8 cellular contexts compared by ENCODE assay signal in the genomic region with DNA sequence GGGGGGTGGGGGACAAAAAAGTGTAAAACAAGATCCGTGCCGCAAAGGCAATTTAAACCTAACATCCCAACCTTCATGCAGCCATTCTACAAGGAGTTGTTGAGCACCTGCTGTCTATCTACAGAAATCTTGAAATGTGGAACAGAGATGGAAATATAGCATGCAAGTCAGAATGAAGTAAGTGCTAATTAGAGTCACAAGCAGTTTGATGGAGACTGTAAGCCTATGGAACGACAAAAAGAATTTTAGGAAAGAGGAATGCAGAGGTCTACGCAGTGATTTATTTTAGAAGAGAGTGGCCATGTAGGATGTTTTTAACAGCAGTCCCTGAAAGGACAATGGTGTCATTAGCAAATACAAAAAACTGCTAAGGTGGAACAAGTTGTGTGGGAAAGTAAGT. TPM values are rescaled to one million over a fixed set of nuclear protein-coding genes. Genes with fewer than 3 reads are reported as not detected.
A peak's percentile ranks its signal among the peaks of the same experiment; 100 is the strongest.
DNase-seq lines count a peak whose midpoint lies in the region; ATAC-seq lines count a peak whose summit lies in the region.

No MANE protein-coding gene starts in this region.

- H3K4me3 ChIP-seq in thymus (ENCODE audit: low read length) = peak overlapping the region; percentile 61

- H3K27ac ChIP-seq in thymus (ENCODE audit: low read depth) = no peak overlapping the region

- no peaks in the 10 kb centered on the region for H3K27me3 ChIP-seq in thymus (ENCODE audit: control insufficient read depth, insufficient read depth)

- CTCF ChIA-PET in activated CD8-positive, alpha-beta memory T cell treated with anti-CD3 and anti-CD28 coated beads, Interleukin-2, amount 10 ng/mL, durations not matched to agents 7 days and 5 days (lab: Charles Lee) = interaction anchor here (0.6 to 0.7 kb wide), 3 partner anchors 15 to 309 kb away, joined by 3 read pairs; a partner anchor contains a TSS

- no peaks in the 10 kb centered on the region for H3K36me3 ChIP-seq in thymus (ENCODE audit: control insufficient read depth, insufficient read depth)

- peaks cover 12% of the 10 kb centered on the region for H3K4me1 Mint-ChIP-seq in activated CD8-positive, alpha-beta memory T cell treated with anti-CD3 and anti-CD28 coated beads, Interleukin-2, amount 10 ng/mL, durations not matched to agents 7 days and 5 days
- H3K4me1 Mint-ChIP-seq in activated naive CD8-positive, alpha-beta T cell treated with anti-CD3 and anti-CD28 coated beads, Interleukin-2, amount 10 ng/mL, durations not matched to agents 7 days and 5 days = peaks cover 9% of the 10 kb centered on the region

- no peak for DNase-seq in activated CD8-positive, alpha-beta memory T cell treated with anti-CD3 and anti-CD28 coated beads, Interleukin-2, amount 10 ng/mL, durations not matched to agents 7 days and 5 days
- DNase-seq in activated CD8-positive, alpha-beta memory T cell treated with anti-CD3 and anti-CD28 coated beads for 24 hours = no peak
- no peak for DNase-seq in activated naive CD8-positive, alpha-beta T cell treated with anti-CD3 and anti-CD28 coated beads, Interleukin-2, amount 10 ng/mL, durations not matched to agents 7 days and 5 days
- DNase-seq in kidney tubule cell (ENCODE audit: low spot score) (peak; percentile 20), NCI-H345 treated with DMSO at 0.1 percent for 48 hours (lab: John Stamatoyannopoulos, UW; ENCODE audit: unreplicated experiment) (no peak), AG20443 (ENCODE audit: low spot score) (no peak)
- no peak for DNase-seq in stimulated activated CD4-positive, alpha-beta T cell treated with anti-CD3 and anti-CD28 coated beads, Interleukin-12 subunit alpha, Interleukin-12 subunit beta, amount 100 ng/mL, for 4 hours

- 37% methylated on average over 4 of the region's 4 CpGs for WGBS in thymus

- H3K9me3 Mint-ChIP-seq in activated CD8-positive, alpha-beta memory T cell treated with anti-CD3 and anti-CD28 coated beads, Interleukin-2, amount 10 ng/mL, durations not matched to agents 7 days and 5 days (ENCODE audit: low read depth) = no peaks in the 10 kb centered on the region
- H3K9me3 Mint-ChIP-seq in activated naive CD8-positive, alpha-beta T cell treated with anti-CD3 and anti-CD28 coated beads, Interleukin-2, amount 10 ng/mL, durations not matched to agents 7 days and 5 days = no peaks in the 10 kb centered on the region

- peaks cover 31% of the 10 kb centered on the region for H3K27me3 Mint-ChIP-seq in activated CD8-positive, alpha-beta memory T cell treated with anti-CD3 and anti-CD28 coated beads, Interleukin-2, amount 10 ng/mL, durations not matched to agents 7 days and 5 days
- peaks cover 21% of the 10 kb centered on the region for H3K27me3 Mint-ChIP-seq in activated naive CD8-positive, alpha-beta T cell treated with anti-CD3 and anti-CD28 coated beads, Interleukin-2, amount 10 ng/mL, durations not matched to agents 7 days and 5 days

- H3K36me3 Mint-ChIP-seq in activated CD8-positive, alpha-beta memory T cell treated with anti-CD3 and anti-CD28 coated beads, Interleukin-2, amount 10 ng/mL, durations not matched to agents 7 days and 5 days = no peaks in the 10 kb centered on the region
- H3K36me3 Mint-ChIP-seq in activated naive CD8-positive, alpha-beta T cell treated with anti-CD3 and anti-CD28 coated beads, Interleukin-2, amount 10 ng/mL, durations not matched to agents 7 days and 5 days = no peaks in the 10 kb centered on the region

- POLR2A ChIA-PET in activated naive CD8-positive, alpha-beta T cell treated with anti-CD3 and anti-CD28 coated beads, Interleukin-2, amount 10 ng/mL, durations not matched to agents 7 days and 5 days (lab: Charles Lee) = interaction anchor here (1.3 kb wide), 1 partner anchor 309 kb away, joined by 5 read pairs; a partner anchor contains a TSS

- H3K9me3 ChIP-seq in thymus (ENCODE audit: control insufficient read depth) = no peaks in the 10 kb centered on the region

- no peak for ATAC-seq in activated CD8-positive, alpha-beta memory T cell treated with anti-CD3 and anti-CD28 coated beads, Interleukin-2, amount 10 ng/mL, durations not matched to agents 7 days and 5 days
- ATAC-seq in activated naive CD8-positive, alpha-beta T cell treated with anti-CD3 and anti-CD28 coated beads, Interleukin-2, amount 10 ng/mL, durations not matched to agents 7 days and 5 days (ENCODE audit: low read depth) = no peak

- no peak overlapping the region for H3K27ac Mint-ChIP-seq in activated CD8-positive, alpha-beta memory T cell treated with anti-CD3 and anti-CD28 coated beads, Interleukin-2, amount 10 ng/mL, durations not matched to agents 7 days and 5 days
- H3K27ac Mint-ChIP-seq in activated naive CD8-positive, alpha-beta T cell treated with anti-CD3 and anti-CD28 coated beads, Interleukin-2, amount 10 ng/mL, durations not matched to agents 7 days and 5 days = peak overlapping the region; percentile 78

- H3K4me1 ChIP-seq in thymus (ENCODE audit: control insufficient read depth, insufficient read depth, low read length) = peaks cover 4% of the 10 kb centered on the region

- H3K4me3 Mint-ChIP-seq in activated CD8-positive, alpha-beta memory T cell treated with anti-CD3 and anti-CD28 coated beads, Interleukin-2, amount 10 ng/mL, durations not matched to agents 7 days and 5 days = peak overlapping the region; percentile 76
- H3K4me3 Mint-ChIP-seq in activated naive CD8-positive, alpha-beta T cell treated with anti-CD3 and anti-CD28 coated beads, Interleukin-2, amount 10 ng/mL, durations not matched to agents 7 days and 5 days = peak overlapping the region; percentile 90

RNA-seq across cellular contexts. Expression of a gene that starts 0.8 kb away (rescaled TPM):
- total RNA-seq in activated CD8-positive, alpha-beta memory T cell treated with anti-CD3 and anti-CD28 coated beads, Interleukin-2, amount 10 ng/mL, durations not matched to agents 7 days and 5 days = 1 to 10 TPM in 1 of 2 experiments, under 1 TPM in 1; 0.50 to 2.0 TPM
- total RNA-seq in activated naive CD8-positive, alpha-beta T cell treated with anti-CD3 and anti-CD28 coated beads, Interleukin-2, amount 10 ng/mL, durations not matched to agents 7 days and 5 days = 1 to 10 TPM in 1 of 2 experiments, under 1 TPM in 1; 0.82 to 1.2 TPM
- 5.5 TPM for polyA plus RNA-seq in thymus
